In genomic region chr13:45185286-45185685, GRCh38 we compare ENCODE assay signal across 32 cellular contexts. TPM values are rescaled to one million over a fixed set of nuclear protein-coding genes. Genes with fewer than 3 reads are reported as not detected.
"Had no signal": no experiment of that assay in that cellular context is flagged by ENCODE, and none has a peak within 500 bp of the region (broad histone marks: within the 10 kb centered on the region; RNA-seq: fewer than 3 reads in every experiment).

No MANE protein-coding gene starts in this region.

- H3K4me2 ChIP-seq: SK-N-SH had no signal

- H3K4me3 ChIP-seq: adrenal gland, MG63, Peyer's patch, SJSA1 had no signal

- H3K27ac Mint-ChIP-seq: activated CD4-positive, alpha-beta T cell treated with anti-CD3 and anti-CD28 coated beads, Interleukin-2, amount 10 ng/mL, durations not matched to agents 7 days and 5 days; activated naive CD4-positive, alpha-beta T cell treated with anti-CD3 and anti-CD28 coated beads for 36 hours; activated T-cell treated with anti-CD3 and anti-CD28 coated beads, Interleukin-2, amount 50 U/mL, for 24 hours; activated T-helper 2 cell treated with anti-CD3 and anti-CD28 coated beads, Interferon-gamma antibody, Interleukin-2, Interleukin-4, amounts not matched to agents 10 μg/mL and 5 μg/mL and 100 μg/mL, durations not matched to agents 14 hours and 24 hours and 36 hours; brain; T-helper 1 cell treated with Interleukin-12 subunit alpha and Interleukin-12 subunit beta and Interleukin-4 antibody, amounts not matched to agents 30 μg/mL and 1 μg/mL, for 36 hours; T-helper 2 cell treated with Interferon-gamma antibody and Interleukin-4, amounts not matched to agents 5 μg/mL and 100 μg/mL, for 36 hours had no signal

- H3K9ac ChIP-seq: SK-N-SH had no signal

- H3K9me3 ChIP-seq: adrenal gland, Peyer's patch, SJSA1, SK-N-SH had no signal

- H3K9me2 ChIP-seq: SK-N-SH had no signal

- H3K4me3 Mint-ChIP-seq: activated CD4-positive, alpha-beta T cell treated with anti-CD3 and anti-CD28 coated beads, Interleukin-2, amount 10 ng/mL, durations not matched to agents 7 days and 5 days; activated CD8-positive, alpha-beta T cell treated with anti-CD3 and anti-CD28 coated beads, Interleukin-2, amount 10 ng/mL, durations not matched to agents 7 days and 5 days; activated naive CD4-positive, alpha-beta T cell treated with anti-CD3 and anti-CD28 coated beads for 36 hours; activated T-cell treated with anti-CD3 and anti-CD28 coated beads, Interleukin-2, amount 50 U/mL, for 24 hours; brain; T-helper 1 cell treated with Interleukin-12 subunit alpha and Interleukin-12 subunit beta and Interleukin-4 antibody, amounts not matched to agents 30 μg/mL and 1 μg/mL, for 36 hours; T-helper 2 cell treated with Interferon-gamma antibody and Interleukin-4, amounts not matched to agents 5 μg/mL and 100 μg/mL, for 36 hours had no signal

- H3K9me3 Mint-ChIP-seq: activated CD4-positive, alpha-beta T cell treated with anti-CD3 and anti-CD28 coated beads, Interleukin-2, amount 10 ng/mL, durations not matched to agents 7 days and 5 days; activated naive CD4-positive, alpha-beta T cell treated with anti-CD3 and anti-CD28 coated beads, Interleukin-2, amount 50 U/mL, for 72 hours; activated T-cell treated with anti-CD3 and anti-CD28 coated beads, Interleukin-2, amount 50 U/mL, for 24 hours; activated T-helper 2 cell treated with anti-CD3 and anti-CD28 coated beads, Interferon-gamma antibody, Interleukin-2, Interleukin-4, amounts not matched to agents 10 μg/mL and 5 μg/mL and 100 μg/mL, durations not matched to agents 14 hours and 24 hours and 36 hours; brain; T-helper 1 cell treated with Interleukin-12 subunit alpha and Interleukin-12 subunit beta and Interleukin-4 antibody, amounts not matched to agents 30 μg/mL and 1 μg/mL, for 36 hours; T-helper 2 cell treated with Interferon-gamma antibody and Interleukin-4, amounts not matched to agents 5 μg/mL and 100 μg/mL, for 36 hours had no signal

- H3K4me1 Mint-ChIP-seq: brain had no signal

- ATAC-seq: activated CD8-positive, alpha-beta T cell treated with anti-CD3 and anti-CD28 coated beads, Interleukin-2, amount 10 ng/mL, durations not matched to agents 7 days and 5 days; activated naive CD4-positive, alpha-beta T cell treated with anti-CD3 and anti-CD28 coated beads, Interleukin-2, amount 50 U/mL, for 72 hours; PC-3 had no signal

- H3K27me3 ChIP-seq: adrenal gland, MG63, Peyer's patch, SJSA1 had no signal

- H3K4me1 ChIP-seq: adrenal gland, Peyer's patch had no signal

- H3K27me3 Mint-ChIP-seq: activated CD4-positive, alpha-beta T cell treated with anti-CD3 and anti-CD28 coated beads, Interleukin-2, amount 10 ng/mL, durations not matched to agents 7 days and 5 days; activated T-cell treated with anti-CD3 and anti-CD28 coated beads, Interleukin-2, amount 50 U/mL, for 24 hours; brain had no signal

- H3K36me3 ChIP-seq: adrenal gland, Peyer's patch had no signal

- H3K27ac ChIP-seq: adrenal gland, Peyer's patch, SJSA1 had no signal

- DNase-seq: activated CD4-positive, alpha-beta T cell treated with anti-CD3 and anti-CD28 coated beads, Interleukin-2, amount 10 ng/mL, durations not matched to agents 7 days and 5 days; activated CD4-positive, alpha-beta T cell treated with anti-CD3 and anti-CD28 coated beads, Interleukin-2, amount 50 U/mL, for 48 hours; activated CD8-positive, alpha-beta T cell treated with anti-CD3 and anti-CD28 coated beads, Interleukin-2, amount 10 ng/mL, durations not matched to agents 7 days and 5 days; activated gamma-delta T cell treated with Interleukin-2 at 50 U/mL for 16 hours; activated naive CD4-positive, alpha-beta T cell treated with anti-CD3 and anti-CD28 coated beads for 36 hours; activated T-cell treated with anti-CD3 and anti-CD28 coated beads, Interleukin-2, amount 50 U/mL, for 24 hours; adrenal gland; caudate nucleus; cerebellar nuclear complex; Kasumi-1; MG63; NCI-H1048; NCI-H1105 treated with DMSO at 0.1 percent for 48 hours; NCI-H1436; NCI-H1694; NCI-H1930; NCI-H2081 treated with DMSO at 0.1 percent for 48 hours; NCI-H226; NCI-H446 treated with DMSO at 0.1 percent for 48 hours; NCI-H524 treated with DMSO at 0.1 percent for 48 hours; PC-3; RPMI8226; SHP77 treated with DMSO at 0.1 percent for 48 hours; SK-N-SH had no signal

RNA-seq across cellular contexts. Expression of gene KCTD4, which starts 15.6 kb away (rescaled TPM):
- total RNA-seq: activated CD4-positive, alpha-beta T cell treated with anti-CD3 and anti-CD28 coated beads, Interleukin-2, amount 10 ng/mL, durations not matched to agents 7 days and 5 days; activated CD8-positive, alpha-beta T cell treated with anti-CD3 and anti-CD28 coated beads, Interleukin-2, amount 10 ng/mL, durations not matched to agents 7 days and 5 days; activated naive CD4-positive, alpha-beta T cell treated with anti-CD3 and anti-CD28 coated beads for 36 hours; activated naive CD4-positive, alpha-beta T cell treated with anti-CD3 and anti-CD28 coated beads, Interleukin-2, amount 50 U/mL, for 72 hours; activated T-helper 2 cell treated with anti-CD3 and anti-CD28 coated beads, Interferon-gamma antibody, Interleukin-2, Interleukin-4, amounts not matched to agents 10 μg/mL and 5 μg/mL and 100 μg/mL, durations not matched to agents 14 hours and 24 hours and 36 hours; adrenal gland; bronchial epithelial cell; PC-3 had no signal
